Comparison of ENCODE assay signal across 17 cellular contexts in genomic region chr4:16583764-16584163, GRCh38.
DNase-seq lines count a peak whose midpoint lies in the region; ATAC-seq, FAIRE-seq and TF ChIP-seq lines count a peak whose summit lies in the region.
"Had no signal": no experiment of that assay in that cellular context is flagged by ENCODE, and none has a peak within 500 bp of the region (broad histone marks: within the 10 kb centered on the region; RNA-seq: fewer than 3 reads in every experiment).

No MANE protein-coding gene starts in this region.

- H3K27ac Mint-ChIP-seq in astrocyte (ENCODE audit: unreplicated experiment) = no peak overlapping the region
- no peak overlapping the region for H3K27ac Mint-ChIP-seq in osteocyte (ENCODE audit: unreplicated experiment)
- H3K27ac Mint-ChIP-seq: CD4-positive, alpha-beta T cell had no signal

- H3K36me3 Mint-ChIP-seq in astrocyte (ENCODE audit: low read depth, unreplicated experiment) (no peaks in the 10 kb centered on the region), osteocyte (ENCODE audit: unreplicated experiment) (no peaks in the 10 kb centered on the region)

- peak overlapping the region; percentile 35 for H3K27ac ChIP-seq in astrocyte (ENCODE audit: low read depth, low read length)
- H3K27ac ChIP-seq: HL-60 had no signal

- H3K4me1 ChIP-seq in astrocyte (ENCODE audit: insufficient read depth, low read length) = peaks cover 21% of the 10 kb centered on the region
- H3K4me1 ChIP-seq: BE2C, HAP-1 had no signal

- H3K36me3 ChIP-seq in astrocyte (ENCODE audit: insufficient read depth, low read length) = no peaks in the 10 kb centered on the region
- H3K36me3 ChIP-seq: BE2C, HAP-1 had no signal

- H3K9me3 Mint-ChIP-seq in astrocyte (ENCODE audit: unreplicated experiment) (no peaks in the 10 kb centered on the region), osteocyte (ENCODE audit: unreplicated experiment) (peaks cover under 1% of the 10 kb centered on the region)
- H3K9me3 Mint-ChIP-seq: CD4-positive, alpha-beta T cell had no signal

- no peaks in the 10 kb centered on the region for H3K9me3 ChIP-seq in astrocyte (ENCODE audit: insufficient read depth, low read depth, low read length)
- H3K9me3 ChIP-seq: BE2C, HAP-1 had no signal

- no peaks in the 10 kb centered on the region for H3K27me3 Mint-ChIP-seq in astrocyte (ENCODE audit: low read depth, unreplicated experiment)
- H3K27me3 Mint-ChIP-seq in osteocyte (ENCODE audit: unreplicated experiment) = no peaks in the 10 kb centered on the region
- H3K27me3 Mint-ChIP-seq: CD4-positive, alpha-beta T cell had no signal

- no peaks in the 10 kb centered on the region for H3K27me3 ChIP-seq in astrocyte (ENCODE audit: insufficient read depth, low read length)
- H3K27me3 ChIP-seq: BE2C had no signal

- no peak overlapping the region for H3K4me3 ChIP-seq in astrocyte (ENCODE audit: insufficient read depth, low read depth, low read length)
- H3K4me3 ChIP-seq: HAP-1 had no signal

- ATAC-seq in GM18519 (IDR thresholded peaks at IDR 0.05; ENCODE audit: low FRiP score, unreplicated experiment) (no peak), GM19395 (IDR thresholded peaks at IDR 0.05; ENCODE audit: unreplicated experiment) (no peak)
- ATAC-seq: Panc1 had no signal

- H2AFZ ChIP-seq in astrocyte (ENCODE audit: low read depth, low read length) = peak overlapping the region; percentile 28

- no peak overlapping the region for H3K4me3 Mint-ChIP-seq in astrocyte (ENCODE audit: unreplicated experiment)
- H3K4me3 Mint-ChIP-seq in osteocyte (ENCODE audit: unreplicated experiment) = no peak overlapping the region
- H3K4me3 Mint-ChIP-seq: CD4-positive, alpha-beta T cell had no signal

- H3K79me2 ChIP-seq in astrocyte (ENCODE audit: insufficient read depth, low read length) = no peaks in the 10 kb centered on the region

- H3K4me1 Mint-ChIP-seq in astrocyte (ENCODE audit: low read depth, unreplicated experiment) (peaks cover 2% of the 10 kb centered on the region), osteocyte (ENCODE audit: unreplicated experiment) (peaks cover 9% of the 10 kb centered on the region)

- no peaks in the 10 kb centered on the region for H4K20me1 ChIP-seq in astrocyte (ENCODE audit: insufficient read depth, low read length)

- peak overlapping the region; percentile 56 for H3K4me2 ChIP-seq in astrocyte (ENCODE audit: low read length)

- FAIRE-seq in astrocyte (lab: Jason Lieb, UNC) = no peak

- DNase-seq in M059J (ENCODE audit: low read depth) = peak; percentile 97
- peak; percentile 88 for DNase-seq in astrocyte (ENCODE audit: low read depth)
- DNase-seq in iris pigment epithelial cell (ENCODE audit: low read depth) = peak; percentile 81
- DNase-seq in osteocyte (ENCODE audit: extremely low spot score, unreplicated experiment) = no peak
- no peak for DNase-seq in NCI-H524 treated with DMSO at 0.1 percent for 48 hours (lab: John Stamatoyannopoulos, UW)
- DNase-seq: BE2C; CD4-positive, alpha-beta T cell; KBM-7; NCI-H1092; NCI-H146; NCI-H510A treated with DMSO at 0.1 percent for 48 hours; SHP77 had no signal

- no peak overlapping the region for H3K9ac ChIP-seq in astrocyte (ENCODE audit: low read length)

- TF ChIP-seq CTCF in astrocyte (IDR thresholded peaks at IDR 0.05; ENCODE audit: insufficient read depth, low read depth, low read length) = no peak
- no peak for TF ChIP-seq CTCF in osteocyte (IDR thresholded peaks at IDR 0.05)

Comparison
In these comparisons a context has a peak if more than half of its experiments do, and no peak if none do; other contexts are left out.
1. DNase-seq: peak in M059J (single experiment), astrocyte (single experiment) and iris pigment epithelial cell (single experiment); none in osteocyte (single experiment) and NCI-H524 treated with DMSO at 0.1 percent for 48 hours (single experiment).